Comparison of ENCODE assay signal across 1 cellular context in the genomic region with DNA sequence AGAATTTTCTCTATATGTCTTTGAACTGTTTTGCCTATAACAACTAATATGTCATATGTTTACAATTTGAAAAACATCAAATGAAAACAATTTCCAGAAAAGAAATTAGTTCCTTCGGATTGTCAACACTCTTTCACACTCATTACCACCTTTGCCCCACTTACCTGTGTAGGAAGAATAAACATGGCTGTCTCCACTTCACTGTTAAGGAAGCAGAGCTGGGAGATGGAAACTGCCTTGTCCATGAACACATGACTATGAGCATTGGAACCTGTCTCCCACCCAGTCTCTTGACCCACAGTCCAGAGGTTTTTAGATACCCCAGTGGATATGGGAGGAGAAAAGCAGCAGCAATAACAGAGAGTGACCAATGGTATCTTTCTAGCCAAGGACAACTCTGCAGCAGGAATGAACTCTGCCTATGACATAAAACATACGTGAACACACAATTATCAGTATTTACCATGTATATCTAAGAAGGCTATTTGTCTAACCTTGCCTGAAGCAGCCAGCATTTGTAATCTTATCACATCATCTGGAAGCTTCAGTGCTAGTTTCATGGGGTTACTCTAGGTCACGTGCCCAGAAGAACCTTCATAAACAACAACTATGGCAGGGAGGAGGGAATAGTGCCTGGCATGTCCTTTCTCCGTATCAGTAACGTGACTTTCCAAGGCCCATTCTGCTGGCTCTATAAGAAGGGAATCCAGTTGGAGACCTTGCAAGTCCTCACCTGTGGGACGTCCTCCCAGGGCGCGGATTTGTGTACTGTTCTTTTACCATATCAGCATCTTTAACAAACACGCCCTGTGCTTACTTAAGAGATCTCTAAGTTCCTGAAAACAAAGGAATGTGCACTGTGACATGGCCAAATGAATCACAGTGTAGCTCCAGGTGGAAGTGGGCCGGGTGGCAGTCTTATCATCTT.
TF ChIP-seq lines count a peak whose summit lies in the region.

No MANE protein-coding gene starts in this region.

TF ChIP-seq in H1, 55 proteins besides CTCF, POLR2A, EP300 and RAD21:
- TF ChIP-seq CBX5 (IDR thresholded peaks at IDR 0.05; ENCODE audit: low read depth, low read length) (no peak), CBX8 (IDR thresholded peaks at IDR 0.05; ENCODE audit: borderline replicate concordance, low read depth, low read length) (no peak), RBBP5 (IDR thresholded peaks at IDR 0.05; ENCODE audit: borderline replicate concordance, low read depth, low read length) (no peak), POU5F1 (IDR thresholded peaks at IDR 0.05; ENCODE audit: low read depth, low read length) (no peak), PHF8 (conservative IDR thresholded peaks at IDR 0.05; ENCODE audit: low read depth, low read length) (no peak)
